ENCODE assay signal across 2 cellular contexts in the genomic region with DNA sequence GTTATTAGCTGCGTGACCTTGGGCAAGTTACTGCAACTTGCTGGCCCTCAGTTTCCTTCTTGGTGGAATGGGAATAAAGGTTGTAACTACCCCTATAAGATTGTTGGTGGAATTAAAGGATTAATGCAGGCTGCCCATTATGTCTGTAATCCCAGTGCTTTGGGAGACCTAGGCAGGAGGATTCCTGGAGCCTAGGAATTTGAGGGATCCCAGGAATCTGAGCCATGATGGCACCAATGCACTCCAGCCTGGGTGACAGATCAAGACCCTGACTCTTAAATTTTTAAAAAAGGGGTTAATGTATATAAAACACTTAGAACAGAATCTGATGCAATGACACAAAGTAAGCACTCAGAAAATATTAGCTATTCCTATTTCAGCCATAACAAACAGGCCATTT.
TF ChIP-seq lines count a peak whose summit lies in the region.

No MANE protein-coding gene starts in this region.

TF ChIP-seq in WTC11, 78 proteins besides CTCF, POLR2A, EP300 and RAD21 (continued from another document):
- TF ChIP-seq ZBTB43 (CRISPR knock-in tag; IDR thresholded peaks at IDR 0.05), result no peak
- no peak for TF ChIP-seq ELF4 (CRISPR knock-in tag; IDR thresholded peaks at IDR 0.05; ENCODE audit: low read depth)
- TF ChIP-seq ATF6 (CRISPR knock-in tag; IDR thresholded peaks at IDR 0.05), result no peak
TF ChIP-seq in WTC11: peak in this region for 0.

TF ChIP-seq in SK-N-SH treated with all-trans-retinoic acid at 6 μM for 48 hours, 23 proteins besides CTCF, POLR2A, EP300 and RAD21 (continued from another document):
- no peak for TF ChIP-seq POU6F1 (CRISPR knock-in tag; IDR thresholded peaks at IDR 0.05; ENCODE audit: borderline replicate concordance, low read depth)
- TF ChIP-seq PPARA (CRISPR knock-in tag; IDR thresholded peaks at IDR 0.05; ENCODE audit: borderline replicate concordance), result no peak
- no peak for TF ChIP-seq ESRRG (CRISPR knock-in tag; IDR thresholded peaks at IDR 0.05)
- TF ChIP-seq SNAI2 (CRISPR knock-in tag; IDR thresholded peaks at IDR 0.05), result no peak
- TF ChIP-seq TOX (CRISPR knock-in tag; IDR thresholded peaks at IDR 0.05; ENCODE audit: borderline replicate concordance), result no peak
- no peak for TF ChIP-seq BACH2 (CRISPR knock-in tag; IDR thresholded peaks at IDR 0.05; ENCODE audit: borderline replicate concordance)
